15 cellular contexts compared by ENCODE assay signal in the genomic region with DNA sequence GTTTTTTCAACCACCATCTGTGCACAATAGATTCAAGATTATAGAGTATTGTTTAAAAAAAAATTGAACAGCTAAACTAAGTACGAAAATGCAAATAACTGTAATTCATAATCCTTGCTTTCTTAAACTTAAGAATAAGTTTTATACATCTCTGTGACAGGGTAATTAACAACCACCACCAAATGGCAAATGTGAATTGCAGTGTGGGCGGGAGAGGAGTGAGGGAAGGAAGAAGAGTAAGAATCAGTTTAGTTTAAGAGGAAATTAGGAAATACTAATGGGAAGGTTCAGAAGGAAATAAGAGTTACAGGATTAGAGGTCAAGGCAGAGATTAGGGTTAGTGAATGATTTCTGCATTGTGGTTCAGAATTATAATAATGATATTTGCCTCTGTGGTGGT.
DNase-seq lines count a peak whose midpoint lies in the region; ATAC-seq and TF ChIP-seq lines count a peak whose summit lies in the region.
"Had no signal": no experiment of that assay in that cellular context is flagged by ENCODE, and none has a peak within 500 bp of the region (broad histone marks: within the 10 kb centered on the region; RNA-seq: fewer than 3 reads in every experiment).

No MANE protein-coding gene starts in this region.

- H3K9me3 Mint-ChIP-seq in naive thymus-derived CD8-positive, alpha-beta T cell, result no peaks in the 10 kb centered on the region

- POLR2A ChIA-PET in naive thymus-derived CD8-positive, alpha-beta T cell (lab: Charles Lee), result no interaction called here

- H3K27ac ChIP-seq in left ventricle myocardium inferior (replicated peaks) (peak overlapping the region; percentile 47), right cardiac atrium (ENCODE audit: low read length) (no peak overlapping the region), brain microvascular endothelial cell (peak overlapping the region; percentile 60), psoas muscle (peak overlapping the region; percentile 52), esophagus muscularis mucosa (replicated peaks in 1 of 4) (no peak overlapping the region)
- H3K27ac ChIP-seq: C4-2B had no signal

- H3K4me1 ChIP-seq in left ventricle myocardium inferior (peaks cover 41% of the 10 kb centered on the region), right cardiac atrium (ENCODE audit: control insufficient read depth, insufficient read depth, low read length) (no peaks in the 10 kb centered on the region), psoas muscle (peaks cover 14% of the 10 kb centered on the region), esophagus muscularis mucosa (peaks cover 11 to 37% (median 32%) of the 10 kb centered on the region in 4 donors)
- H3K4me1 ChIP-seq: Caco-2 had no signal

- intact Hi-C loops in left ventricle myocardium inferior (cut with micrococcal nuclease), result no loop called here
- intact Hi-C loops in right cardiac atrium (cut with DNase I), result no loop called here
- intact Hi-C loops in psoas muscle (cut with DNase I), result loop anchor here in 1 of 2 donors (5.0 kb wide), 2 partner anchors 40 to 240 kb away; no protein-coding TSS in a partner anchor
- intact Hi-C loops in esophagus muscularis mucosa (cut with DNase I), result no loop called here

- H3K36me3 ChIP-seq in left ventricle myocardium inferior, result no peaks in the 10 kb centered on the region
- H3K36me3 ChIP-seq in brain microvascular endothelial cell (replicated peaks), result no peaks in the 10 kb centered on the region
- H3K36me3 ChIP-seq in psoas muscle (ENCODE audit: insufficient read depth in 1 of 2, low read depth in 1 of 2), result peaks cover 0 to 3% of the 10 kb centered on the region in 2 donors
- H3K36me3 ChIP-seq in esophagus muscularis mucosa, result no peaks in the 10 kb centered on the region

- H3K27ac Mint-ChIP-seq in naive thymus-derived CD8-positive, alpha-beta T cell, result no peak overlapping the region
- H3K27ac Mint-ChIP-seq: CD4-positive, alpha-beta T cell; H9 had no signal

- H3K9me3 ChIP-seq in left ventricle myocardium inferior (replicated peaks) (no peaks in the 10 kb centered on the region), right cardiac atrium (ENCODE audit: control insufficient read depth, low read length) (no peaks in the 10 kb centered on the region), psoas muscle (no peaks in the 10 kb centered on the region), esophagus muscularis mucosa (no peaks in the 10 kb centered on the region)
- H3K9me3 ChIP-seq: Caco-2 had no signal

- TF ChIP-seq EP300 in esophagus muscularis mucosa (IDR thresholded peaks at IDR 0.05), result no peak

- in situ Hi-C loops in brain microvascular endothelial cell (cut with HindIII; ENCODE audit: low pct_ligation_motif_present, low sequenced_read_pairs), result no loop called here

- H3K27me3 ChIP-seq in left ventricle myocardium inferior (ENCODE audit: low read depth) (no peaks in the 10 kb centered on the region), right cardiac atrium (ENCODE audit: control insufficient read depth, insufficient read depth) (no peaks in the 10 kb centered on the region), brain microvascular endothelial cell (replicated peaks) (no peaks in the 10 kb centered on the region), psoas muscle (ENCODE audit: insufficient read depth in 3 of 3, low read length in 2 of 3) (no peaks in the 10 kb centered on the region), esophagus muscularis mucosa (no peaks in the 10 kb centered on the region)

- WGBS in right cardiac atrium, result 96% methylated on average over 2 of the region's 2 CpGs
- WGBS in psoas muscle, 3 donors, result 93 to 97% (median 97%) methylated on average over 2 of the region's 2 CpGs
- 93% methylated on average over 2 of the region's 2 CpGs for WGBS in esophagus muscularis mucosa

- TF ChIP-seq CTCF in left ventricle myocardium inferior (IDR thresholded peaks at IDR 0.05; ENCODE audit: borderline replicate concordance), result no peak
- TF ChIP-seq CTCF in brain microvascular endothelial cell (IDR thresholded peaks at IDR 0.05; ENCODE audit: low read depth, low read length, missing control alignments), result no peak
- no peak for TF ChIP-seq CTCF in psoas muscle (IDR thresholded peaks at IDR 0.05)
- TF ChIP-seq CTCF in esophagus muscularis mucosa (IDR thresholded peaks at IDR 0.05), result no peak

- DNase-seq in left ventricle myocardium inferior, result no peak
- no peak for DNase-seq in right cardiac atrium
- DNase-seq in brain microvascular endothelial cell, result no peak
- no peak for DNase-seq in psoas muscle
- DNase-seq in NCI-H510A (lab: John Stamatoyannopoulos, UW), result no peak
- DNase-seq in esophagus muscularis mucosa (ENCODE audit: extremely low spot score), result no peak
- DNase-seq in naive thymus-derived CD8-positive, alpha-beta T cell, result no peak
- DNase-seq: AML-193; Caco-2; CD4-positive, alpha-beta T cell; GDM1; GOT3; H9 had no signal

- ATAC-seq in right cardiac atrium (no peak), psoas muscle (no peak)
- no peak for ATAC-seq in naive thymus-derived CD8-positive, alpha-beta T cell
- ATAC-seq: HepG2 had no signal

- no peaks in the 10 kb centered on the region for H3K4me1 Mint-ChIP-seq in naive thymus-derived CD8-positive, alpha-beta T cell

- H3K4me3 ChIP-seq in left ventricle myocardium inferior (no peak overlapping the region), right cardiac atrium (ENCODE audit: low read length) (no peak overlapping the region), brain microvascular endothelial cell (ENCODE audit: low read depth, low read length) (no peak overlapping the region), psoas muscle (no peak overlapping the region), esophagus muscularis mucosa (no peak overlapping the region)

- H3K4me3 Mint-ChIP-seq in naive thymus-derived CD8-positive, alpha-beta T cell, result no peak overlapping the region
- H3K4me3 Mint-ChIP-seq: CD4-positive, alpha-beta T cell; H9 had no signal

- H3K27me3 Mint-ChIP-seq in naive thymus-derived CD8-positive, alpha-beta T cell, result peaks cover 0 to 16% (median 0%) of the 10 kb centered on the region in 5 donors

- H3K36me3 Mint-ChIP-seq in naive thymus-derived CD8-positive, alpha-beta T cell, result no peaks in the 10 kb centered on the region

- TF ChIP-seq POLR2A in esophagus muscularis mucosa (IDR thresholded peaks at IDR 0.05; ENCODE audit: low read depth), result no peak

Comparison
In these comparisons a context has a peak if more than half of its experiments do, and no peak if none do; other contexts are left out.
1. H3K27ac ChIP-seq: peak in left ventricle myocardium inferior (single experiment), brain microvascular endothelial cell (single experiment) and psoas muscle (single experiment); none in right cardiac atrium (single experiment) and esophagus muscularis mucosa (0 of 4).